21 cellular contexts compared by ENCODE assay signal in the genomic region with DNA sequence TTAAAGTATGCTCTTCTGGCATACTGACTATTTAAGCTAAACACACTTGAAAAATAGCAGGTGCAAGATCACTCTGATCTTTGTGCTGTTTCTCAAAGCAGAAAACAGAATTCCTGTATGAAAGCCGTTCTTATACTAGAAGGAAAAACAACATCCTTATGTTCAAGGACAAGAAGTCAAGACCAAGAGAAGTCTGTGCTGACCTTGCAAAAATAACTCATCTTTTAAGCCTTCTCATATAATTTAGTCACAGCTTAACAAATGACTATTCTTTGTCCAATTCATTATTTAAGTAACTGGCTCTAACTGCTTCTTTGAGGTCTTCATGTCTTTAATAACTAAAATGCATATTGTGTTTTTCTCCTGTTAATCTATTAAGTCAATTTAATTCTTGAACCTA.
DNase-seq lines count a peak whose midpoint lies in the region; ATAC-seq, FAIRE-seq and TF ChIP-seq lines count a peak whose summit lies in the region.
"Had no signal": no experiment of that assay in that cellular context is flagged by ENCODE, and none has a peak within 500 bp of the region (broad histone marks: within the 10 kb centered on the region; RNA-seq: fewer than 3 reads in every experiment).

No MANE protein-coding gene starts in this region.

- H3K36me3 ChIP-seq in Loucy (ENCODE audit: insufficient read depth, low read length) (no peaks in the 10 kb centered on the region), K562 (ENCODE audit: control insufficient read depth, insufficient read depth, low read length) (no peaks in the 10 kb centered on the region)
- H3K36me3 ChIP-seq: BLaER1, HAP-1 had no signal

- H3K9ac ChIP-seq in Loucy (ENCODE audit: low read depth, low read length, poor library complexity, severe bottlenecking) = no peak overlapping the region
- no peak overlapping the region for H3K9ac ChIP-seq in K562 (ENCODE audit: insufficient read depth in 1 of 2, low read depth in 2 of 2, low read length in 2 of 2)
- H3K9ac ChIP-seq: BLaER1 had no signal

- TF ChIP-seq POLR2A in A549 (IDR thresholded peaks at IDR 0.05; ENCODE audit: low read length) = no peak
- TF ChIP-seq POLR2A in K562 (conservative IDR thresholded peaks at IDR 0.05) = no peak

- POLR2A ChIA-PET in A549 (lab: Yijun Ruan, JAX) (no interaction called here), K562 (lab: Yijun Ruan, JAX) (no interaction called here)

- no peak for TF ChIP-seq CTCF in A549 (IDR thresholded peaks at IDR 0.05)
- no peak for TF ChIP-seq CTCF in D721Med (IDR thresholded peaks at IDR 0.05; ENCODE audit: insufficient read depth, missing control alignments)
- TF ChIP-seq CTCF in Loucy (conservative IDR thresholded peaks at IDR 0.05; ENCODE audit: low read length) = no peak
- no peak for TF ChIP-seq CTCF in K562 (IDR thresholded peaks at IDR 0.05 in 2 of 3, conservative IDR thresholded peaks at IDR 0.05 in 1 of 3; ENCODE audit: insufficient read depth in 2 of 3, low read depth in 1 of 3, low read length in 3 of 3)

- H3K4me3 ChIP-seq in A549 = no peak overlapping the region
- no peak overlapping the region for H3K4me3 ChIP-seq in Loucy (ENCODE audit: low read length, poor library complexity, severe bottlenecking)
- H3K4me3 ChIP-seq in K562 = no peak overlapping the region
- H3K4me3 ChIP-seq: BLaER1, GM12878, GM23338, HAP-1 had no signal

- H3K4me1 ChIP-seq in A549 = no peaks in the 10 kb centered on the region
- H3K4me1 ChIP-seq in Loucy (ENCODE audit: insufficient read depth, low read length, poor library complexity, severe bottlenecking) = no peaks in the 10 kb centered on the region
- no peaks in the 10 kb centered on the region for H3K4me1 ChIP-seq in K562 (replicated peaks in 1 of 2; ENCODE audit: control insufficient read depth in 2 of 2, insufficient read depth in 2 of 2, low read length in 2 of 2)
- H3K4me1 ChIP-seq: Caco-2, HAP-1 had no signal

- H2AFZ ChIP-seq in Loucy (ENCODE audit: low read length) = peak overlapping the region; percentile 23; the same call in 1 of the 2 replicates
- no peak overlapping the region for H2AFZ ChIP-seq in K562 (ENCODE audit: low read depth, low read length)
- H2AFZ ChIP-seq: GM23338 had no signal

- no peaks in the 10 kb centered on the region for H3K9me2 ChIP-seq in Loucy (replicated peaks; ENCODE audit: low read depth, low read length)

- DNase-seq in A549 (ENCODE audit: low read depth in 1 of 2, low spot score in 1 of 2) (no peak), D721Med (ENCODE audit: insufficient read length, low spot score) (no peak), K562 (ENCODE audit: extremely low read depth in 1 of 4, low spot score in 3 of 4) (no peak), NAMALWA (ENCODE audit: low spot score) (no peak), UCSD-AML1 (lab: John Stamatoyannopoulos, UW; ENCODE audit: unreplicated experiment) (no peak)
- DNase-seq in activated naive CD4-positive, alpha-beta T cell treated with anti-CD3 and anti-CD28 coated beads, Interleukin-2, amount 50 U/mL, for 16 hours = no peak
- DNase-seq: Caco-2; CD4-positive, CD25-positive, alpha-beta regulatory T cell; CD8-positive, alpha-beta T cell; DMS 273 treated with DMSO at 0.1 percent for 48 hours; DMS79; EL; GDM1; HFFc6 had no signal

- H4K20me1 ChIP-seq in Loucy (ENCODE audit: insufficient read depth, low read length, poor library complexity, severe bottlenecking) = no peaks in the 10 kb centered on the region
- H4K20me1 ChIP-seq in K562 (replicated peaks; ENCODE audit: control insufficient read depth, insufficient read depth, low read length) = no peaks in the 10 kb centered on the region
- H4K20me1 ChIP-seq: BLaER1 had no signal

- TF ChIP-seq RAD21 in A549 (conservative IDR thresholded peaks at IDR 0.05 in 1 of 2, IDR thresholded peaks at IDR 0.05 in 1 of 2) (no peak), K562 (CRISPR knock-in tag; conservative IDR thresholded peaks at IDR 0.05 in 1 of 2, IDR thresholded peaks at IDR 0.05 in 1 of 2) (no peak)

- no TSS peak for BruUV-seq in K562 (replicated peaks; lab: Mats Ljungman, UMichigan)

- intact Hi-C loops in K562 (cut with micrococcal nuclease) = no loop called here

- H3F3A ChIP-seq in Loucy (ENCODE audit: low read depth) = no peaks in the 10 kb centered on the region

- TF ChIP-seq EP300 in A549 (IDR thresholded peaks at IDR 0.05) = no peak
- TF ChIP-seq EP300 in K562 (IDR thresholded peaks at IDR 0.05; ENCODE audit: low read length) = no peak

- H3K79me2 ChIP-seq in Loucy (ENCODE audit: insufficient read depth, low read length) (no peaks in the 10 kb centered on the region), K562 (ENCODE audit: control insufficient read depth, insufficient read depth, low read length) (no peaks in the 10 kb centered on the region)

- CTCF ChIA-PET in A549 (lab: Yijun Ruan, JAX) = no interaction called here
- CTCF ChIA-PET in K562 (lab: Yijun Ruan, JAX; ENCODE audit: low intra/inter-chr PET ratio) = no interaction called here

- in situ Hi-C loops in K562 (cut with MboI) = no loop called here

- ATAC-seq in A549 = no peak
- no peak for ATAC-seq in K562
- ATAC-seq: CD8-positive, alpha-beta T cell; GM12878; GM23338 had no signal

- H3K9me1 ChIP-seq in K562 (ENCODE audit: control insufficient read depth, insufficient read depth, low read length) = no peaks in the 10 kb centered on the region

- no peaks in the 10 kb centered on the region for H3K9me3 ChIP-seq in A549
- no peaks in the 10 kb centered on the region for H3K9me3 ChIP-seq in Loucy (ENCODE audit: insufficient read depth, low read depth, low read length)
- H3K9me3 ChIP-seq in K562 (replicated peaks; ENCODE audit: control insufficient read depth, insufficient read depth, low read depth, low read length) = no peaks in the 10 kb centered on the region
- H3K9me3 ChIP-seq: BLaER1, Caco-2, HAP-1 had no signal

- H3K27me3 ChIP-seq in Loucy (ENCODE audit: insufficient read depth, low read length, poor library complexity, severe bottlenecking) (no peaks in the 10 kb centered on the region), K562 (ENCODE audit: control insufficient read depth in 2 of 2, insufficient read depth in 2 of 2, low read length in 2 of 2) (no peaks in the 10 kb centered on the region)
- H3K27me3 ChIP-seq: BLaER1 had no signal

- WGBS in A549 (ENCODE audit: missing lambda C conversion rate) = 19% methylated on average over 1 of the region's 1 CpG
- WGBS in K562 (ENCODE audit: insufficient coverage, low coverage, missing lambda C conversion rate) = 0% methylated on average over 1 of the region's 1 CpG

- H3K27ac ChIP-seq in A549 (no peak overlapping the region), K562 (ENCODE audit: extremely low read depth, low read depth, low read length) (no peak overlapping the region)
- H3K27ac ChIP-seq: BLaER1, C4-2B had no signal

- H3K4me2 ChIP-seq in A549 (no peak overlapping the region), Loucy (ENCODE audit: low read depth, low read length, poor library complexity, severe bottlenecking) (no peak overlapping the region), K562 (ENCODE audit: insufficient read depth, low read length) (no peak overlapping the region)
- H3K4me2 ChIP-seq: BLaER1, GM23338 had no signal

- FAIRE-seq in A549 (lab: Jason Lieb, UNC) (no peak), D721Med (lab: Jason Lieb, UNC) (peak; percentile 93), K562 (lab: Jason Lieb, UNC) (no peak)
- FAIRE-seq: GM12878, GM18507 had no signal

TF ChIP-seq in A549, 52 proteins besides CTCF, POLR2A, EP300 and RAD21:
- TF ChIP-seq ZSCAN20 (CRISPR knock-in tag; IDR thresholded peaks at IDR 0.05) (no peak), MAFK (IDR thresholded peaks at IDR 0.05; ENCODE audit: partially characterized antibody) (peak; percentile 52)

TF ChIP-seq in K562, 482 proteins besides CTCF, POLR2A, EP300 and RAD21:
- TF ChIP-seq MAFG (tag; conservative IDR thresholded peaks at IDR 0.05) = 0 out of 2 replicates have a peak, but pooled peaks have one; percentile 27
- TF ChIP-seq, protein P1, sequence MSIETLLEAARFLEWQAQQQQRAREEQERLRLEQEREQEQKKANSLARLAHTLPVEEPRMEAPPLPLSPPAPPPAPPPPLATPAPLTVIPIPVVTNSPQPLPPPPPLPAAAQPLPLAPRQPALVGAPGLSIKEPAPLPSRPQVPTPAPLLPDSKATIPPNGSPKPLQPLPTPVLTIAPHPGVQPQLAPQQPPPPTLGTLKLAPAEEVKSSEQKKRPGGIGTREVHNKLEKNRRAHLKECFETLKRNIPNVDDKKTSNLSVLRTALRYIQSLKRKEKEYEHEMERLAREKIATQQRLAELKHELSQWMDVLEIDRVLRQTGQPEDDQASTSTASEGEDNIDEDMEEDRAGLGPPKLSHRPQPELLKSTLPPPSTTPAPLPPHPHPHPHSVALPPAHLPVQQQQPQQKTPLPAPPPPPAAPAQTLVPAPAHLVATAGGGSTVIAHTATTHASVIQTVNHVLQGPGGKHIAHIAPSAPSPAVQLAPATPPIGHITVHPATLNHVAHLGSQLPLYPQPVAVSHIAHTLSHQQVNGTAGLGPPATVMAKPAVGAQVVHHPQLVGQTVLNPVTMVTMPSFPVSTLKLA (conservative IDR thresholded peaks at IDR 0.05) = no peak
